31 cellular contexts compared by ENCODE assay signal in the genomic region with DNA sequence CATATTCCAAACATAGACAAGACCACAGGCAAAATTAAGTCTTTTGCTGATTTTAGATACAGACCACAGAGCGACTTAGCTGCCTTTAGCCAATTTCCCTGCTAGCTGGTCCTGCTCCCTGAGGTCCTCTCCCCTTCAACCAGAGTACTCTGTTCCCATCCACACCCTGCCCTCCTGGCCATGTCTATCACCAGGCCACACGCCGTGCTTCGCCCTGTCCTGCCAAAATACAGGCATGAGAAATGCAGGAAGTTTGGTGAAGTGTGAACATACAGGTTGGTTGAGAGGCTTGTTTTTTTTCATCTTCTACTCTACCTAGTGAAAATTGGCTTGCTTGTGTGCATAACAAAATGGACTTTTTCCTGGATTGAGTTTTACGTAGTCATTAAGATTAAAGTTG.
"Had no signal": no experiment of that assay in that cellular context is flagged by ENCODE, and none has a peak within 500 bp of the region (broad histone marks: within the 10 kb centered on the region; RNA-seq: fewer than 3 reads in every experiment).

No MANE protein-coding gene starts in this region.

- H3K4me1 Mint-ChIP-seq: naive B cell; stimulated activated memory B cell treated with anti-CD40 and anti-IgM and Interleukin-4, amounts not matched to agents 10 μg/mL and 1 μg/mL and 100 μg/mL, for 72 hours had no signal

- H3K27ac Mint-ChIP-seq: activated naive CD8-positive, alpha-beta T cell treated with anti-CD3 and anti-CD28 coated beads for 36 hours; endodermal cell; naive B cell; nephron progenitor cell; stimulated activated memory B cell treated with anti-CD40 and anti-IgM and Interleukin-4, amounts not matched to agents 10 μg/mL and 1 μg/mL and 100 μg/mL, for 72 hours; stimulated activated naive CD8-positive, alpha-beta T cell treated with anti-CD3 and anti-CD28 coated beads, Interleukin-15, amount 100 ng/mL, for 72 hours had no signal

- H3K27ac ChIP-seq: adrenal gland, ascending aorta, brain microvascular endothelial cell, heart right ventricle, left ventricle myocardium inferior, ovary, prostate gland, upper lobe of right lung had no signal

- H3K4me1 ChIP-seq: adrenal gland, ascending aorta, heart right ventricle, left ventricle myocardium inferior, prostate gland, upper lobe of right lung had no signal

- H3K36me3 ChIP-seq: adrenal gland, ascending aorta, brain microvascular endothelial cell, heart right ventricle, left ventricle myocardium inferior, ovary, prostate gland, upper lobe of right lung had no signal

- H3K4me3 ChIP-seq: adrenal gland, ascending aorta, heart right ventricle, left ventricle myocardium inferior, lung, mucosa of descending colon, ovary, prostate gland, upper lobe of right lung had no signal

- H3K4me3 Mint-ChIP-seq: activated naive CD8-positive, alpha-beta T cell treated with anti-CD3 and anti-CD28 coated beads for 36 hours; endodermal cell; naive B cell; nephron progenitor cell; stimulated activated memory B cell treated with anti-CD40 and anti-IgM and Interleukin-4, amounts not matched to agents 10 μg/mL and 1 μg/mL and 100 μg/mL, for 72 hours; stimulated activated naive CD8-positive, alpha-beta T cell treated with anti-CD3 and anti-CD28 coated beads, Interleukin-15, amount 100 ng/mL, for 72 hours had no signal

- H3K9me3 Mint-ChIP-seq: endodermal cell, nephron progenitor cell had no signal

- H3K27me3 Mint-ChIP-seq: activated naive CD8-positive, alpha-beta T cell treated with anti-CD3 and anti-CD28 coated beads for 36 hours; naive B cell; stimulated activated memory B cell treated with anti-CD40 and anti-IgM and Interleukin-4, amounts not matched to agents 10 μg/mL and 1 μg/mL and 100 μg/mL, for 72 hours; stimulated activated naive CD8-positive, alpha-beta T cell treated with anti-CD3 and anti-CD28 coated beads, Interleukin-15, amount 100 ng/mL, for 72 hours had no signal

- H3K27me3 ChIP-seq: adrenal gland, ascending aorta, brain microvascular endothelial cell, heart right ventricle, ovary, upper lobe of right lung had no signal

- DNase-seq: activated CD4-positive, alpha-beta T cell treated with anti-CD3 and anti-CD28 coated beads for 4 hours; activated CD4-positive, alpha-beta T cell treated with anti-CD3 and anti-CD28 coated beads, Interleukin-2, amount 50 U/mL, for 4 hours; activated CD8-positive, alpha-beta memory T cell treated with anti-CD3 and anti-CD28 coated beads for 24 hours; activated effector memory CD4-positive, alpha-beta T cell treated with Interleukin-2 at 50 U/mL for 16 hours; activated naive CD4-positive, alpha-beta T cell treated with Interleukin-2 at 50 U/mL for 16 hours; activated naive CD8-positive, alpha-beta T cell treated with anti-CD3 and anti-CD28 coated beads for 36 hours; adrenal gland; brain microvascular endothelial cell; endodermal cell; foreskin fibroblast; heart right ventricle; left ventricle myocardium inferior; mesendoderm; mucosa of descending colon; naive B cell; nephron progenitor cell; ovary; retina; small intestine; stimulated activated CD4-positive, alpha-beta T cell treated with anti-CD3 and anti-CD28 coated beads, Interleukin-1b, Interleukin-23, amount 100 ng/mL, for 48 hours; stimulated activated CD4-positive, alpha-beta T cell treated with anti-CD3 and anti-CD28 coated beads, Interleukin-4, amount 100 ng/mL, for 4 hours; stimulated activated CD8-positive, alpha-beta memory T cell treated with anti-CD3 and anti-CD28 coated beads, Interleukin-4, amount 100 ng/mL, for 48 hours; stimulated activated naive CD8-positive, alpha-beta T cell treated with anti-CD3 and anti-CD28 coated beads, Interleukin-15, amount 100 ng/mL, for 72 hours; substantia nigra; upper lobe of right lung had no signal

- H3K9me3 ChIP-seq: adrenal gland, ascending aorta, heart right ventricle, left ventricle myocardium inferior, mucosa of descending colon, ovary, prostate gland, upper lobe of right lung had no signal

- ATAC-seq: esophagus mucosa; heart right ventricle; mucosa of descending colon; sciatic nerve; stimulated activated memory B cell treated with anti-CD40 and anti-IgM and Interleukin-4, amounts not matched to agents 10 μg/mL and 1 μg/mL and 100 μg/mL, for 72 hours; stimulated activated naive CD8-positive, alpha-beta T cell treated with anti-CD3 and anti-CD28 coated beads, Interleukin-15, amount 100 ng/mL, for 72 hours; upper lobe of right lung had no signal

- H3K36me3 Mint-ChIP-seq: activated naive CD8-positive, alpha-beta T cell treated with anti-CD3 and anti-CD28 coated beads for 36 hours; naive B cell; stimulated activated memory B cell treated with anti-CD40 and anti-IgM and Interleukin-4, amounts not matched to agents 10 μg/mL and 1 μg/mL and 100 μg/mL, for 72 hours had no signal
